ENCODE assay signal across 8 cellular contexts in genomic region chr2:144517825-144518699, GRCh38. TPM values are rescaled to one million over a fixed set of nuclear protein-coding genes. Genes with fewer than 3 reads are reported as not detected.
DNase-seq lines count a peak whose midpoint lies in the region; ATAC-seq and TF ChIP-seq lines count a peak whose summit lies in the region.

No MANE protein-coding gene starts in this region.

- H3K36me3 ChIP-seq in H7 (replicated peaks; ENCODE audit: control insufficient read depth, insufficient read depth, low read length), result no peaks in the 10 kb centered on the region
- 0 out of 2 replicates have a peak, but pooled peaks cover 6% of the 10 kb centered on the region for H3K36me3 ChIP-seq in SJCRH30
- no peaks in the 10 kb centered on the region for H3K36me3 ChIP-seq in sigmoid colon

- H3K27me3 ChIP-seq in H7 (ENCODE audit: control insufficient read depth, insufficient read depth, low read length) (peaks cover 88% of the 10 kb centered on the region), SJCRH30 (no peaks in the 10 kb centered on the region), sigmoid colon (peaks cover 18 to 90% (median 42%) of the 10 kb centered on the region in 3 donors)

- H3K36me3 Mint-ChIP-seq in activated naive CD4-positive, alpha-beta T cell treated with anti-CD3 and anti-CD28 coated beads, Interleukin-2, amount 50 U/mL, for 72 hours, result peaks cover 5 to 10% of the 10 kb centered on the region in 2 donors

- H3K9me3 ChIP-seq in SJCRH30 (replicated peaks), result no peaks in the 10 kb centered on the region
- no peaks in the 10 kb centered on the region for H3K9me3 ChIP-seq in sigmoid colon

- H3K4me1 ChIP-seq in SJCRH30 (no peaks in the 10 kb centered on the region), sigmoid colon (peaks cover 0 to 26% (median 20%) of the 10 kb centered on the region in 4 donors)

- TF ChIP-seq POLR2A in sigmoid colon (IDR thresholded peaks at IDR 0.05), result no peak

- H3K4me3 ChIP-seq in H7 (ENCODE audit: insufficient read depth, low read depth, low read length) (peak overlapping the region; percentile 55), SJCRH30 (peak overlapping the region; percentile 99), foreskin fibroblast (ENCODE audit: low read depth in 1 of 2, low read length in 2 of 2) (peak overlapping the region; percentile 83 to 86), sigmoid colon (peak overlapping the region; percentile 56 to 75 (median 63))

- 1 to 3% methylated on average over 21 of the region's 21 CpGs for WGBS in sigmoid colon, 2 donors

- no peak for DNase-seq in H7
- DNase-seq in SJCRH30, result peak; percentile 66 to 83
- peak in 1 of 2 donors; percentile 58 for DNase-seq in foreskin fibroblast
- DNase-seq in sigmoid colon, result no peak
- no peak for DNase-seq in NCI-H146 (lab: John Stamatoyannopoulos, UW)
- DNase-seq in activated naive CD4-positive, alpha-beta T cell treated with anti-CD3 and anti-CD28 coated beads, Interleukin-2, amount 50 U/mL, for 72 hours (ENCODE audit: low spot score in 2 of 2), result no peak
- no peak for DNase-seq in NCI-H2196 treated with DMSO at 0.1 percent for 48 hours (lab: John Stamatoyannopoulos, UW; ENCODE audit: unreplicated experiment)

- peak overlapping the region in 1 of 2 donors; percentile 48 for H3K27ac Mint-ChIP-seq in activated naive CD4-positive, alpha-beta T cell treated with anti-CD3 and anti-CD28 coated beads, Interleukin-2, amount 50 U/mL, for 72 hours

- intact Hi-C loops in sigmoid colon (cut with DNase I), result loop anchor here (5.0 kb wide), 1 partner anchor 186 kb away; a partner anchor contains a TSS

- no peak for ATAC-seq in activated naive CD4-positive, alpha-beta T cell treated with anti-CD3 and anti-CD28 coated beads, Interleukin-2, amount 50 U/mL, for 72 hours
- ATAC-seq in GM18517 (IDR thresholded peaks at IDR 0.05; ENCODE audit: unreplicated experiment), result no peak

- TF ChIP-seq EP300 in sigmoid colon (IDR thresholded peaks at IDR 0.05), result no peak

- TF ChIP-seq CTCF in foreskin fibroblast (IDR thresholded peaks at IDR 0.05; ENCODE audit: low read depth, low read length), result no peak
- no peak for TF ChIP-seq CTCF in sigmoid colon (IDR thresholded peaks at IDR 0.05)

- H3K27ac ChIP-seq in SJCRH30, result peak overlapping the region; percentile 96
- peak overlapping the region; percentile 81 to 86 (median 86) for H3K27ac ChIP-seq in sigmoid colon

- H3K9me3 Mint-ChIP-seq in activated naive CD4-positive, alpha-beta T cell treated with anti-CD3 and anti-CD28 coated beads, Interleukin-2, amount 50 U/mL, for 72 hours, result no peaks in the 10 kb centered on the region

RNA-seq across cellular contexts. Expression of gene ZEB2, which starts 1.9 kb away (rescaled TPM):
- total RNA-seq in H7 (2014; rRNA removed; shearing (Covaris generic)), result 4.9 and 6.3 TPM in 2 replicates
- total RNA-seq in SJCRH30 (2014; rRNA removed; shearing (Covaris generic)), result 55.1 and 69.1 TPM in 2 replicates
- 10 to 100 TPM; 51.0 to 70.6 (median 61.3) TPM for total RNA-seq in sigmoid colon
- 10 to 100 TPM in 2 of 3 donors, 1 to 10 TPM in 1; 8.1 to 19.8 (median 17.6) TPM for polyA plus RNA-seq in sigmoid colon
- 1 to 10 TPM; 4.1 to 6.1 TPM for total RNA-seq in activated naive CD4-positive, alpha-beta T cell treated with anti-CD3 and anti-CD28 coated beads, Interleukin-2, amount 50 U/mL, for 72 hours

Comparison
In these comparisons a context has a peak if more than half of its experiments do, and no peak if none do; other contexts are left out.
1. DNase-seq: peak in SJCRH30 (2 of 2); none in H7 (single experiment), sigmoid colon (single experiment), NCI-H146 (single experiment), activated naive CD4-positive, alpha-beta T cell treated with anti-CD3 and anti-CD28 coated beads, Interleukin-2, amount 50 U/mL, for 72 hours (0 of 2) and NCI-H2196 treated with DMSO at 0.1 percent for 48 hours (single experiment).
2. Peak in every context shown above with its lines, with median percentiles within 50 percentile points of each other: H3K4me3 ChIP-seq.